In the genomic region with DNA sequence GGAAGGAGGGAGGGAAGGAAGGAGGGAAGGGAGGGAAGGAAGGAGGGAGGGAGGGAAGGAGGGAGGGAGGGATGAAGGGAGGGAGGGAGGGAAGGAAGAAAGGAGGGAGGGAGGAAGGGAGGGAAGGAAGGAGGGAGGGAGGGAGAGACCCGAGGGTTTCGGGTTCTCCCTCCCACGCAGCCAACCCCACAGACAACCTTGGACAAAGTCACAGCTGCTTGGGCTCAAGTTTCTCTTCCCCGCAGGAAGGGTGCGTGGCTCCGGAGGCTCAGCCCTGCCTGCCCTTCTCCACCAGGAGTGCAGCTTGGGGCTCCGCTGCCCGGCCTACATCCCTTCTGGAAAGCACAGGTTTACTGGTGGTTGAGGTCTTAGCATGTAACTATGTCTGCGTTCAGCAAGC, we compare ENCODE assay signal across 1 cellular context.
TF ChIP-seq lines count a peak whose summit lies in the region.

No MANE protein-coding gene starts in this region.

TF ChIP-seq in GM23338, 12 proteins besides CTCF, POLR2A, EP300 and RAD21:
- TF ChIP-seq, protein P1, sequence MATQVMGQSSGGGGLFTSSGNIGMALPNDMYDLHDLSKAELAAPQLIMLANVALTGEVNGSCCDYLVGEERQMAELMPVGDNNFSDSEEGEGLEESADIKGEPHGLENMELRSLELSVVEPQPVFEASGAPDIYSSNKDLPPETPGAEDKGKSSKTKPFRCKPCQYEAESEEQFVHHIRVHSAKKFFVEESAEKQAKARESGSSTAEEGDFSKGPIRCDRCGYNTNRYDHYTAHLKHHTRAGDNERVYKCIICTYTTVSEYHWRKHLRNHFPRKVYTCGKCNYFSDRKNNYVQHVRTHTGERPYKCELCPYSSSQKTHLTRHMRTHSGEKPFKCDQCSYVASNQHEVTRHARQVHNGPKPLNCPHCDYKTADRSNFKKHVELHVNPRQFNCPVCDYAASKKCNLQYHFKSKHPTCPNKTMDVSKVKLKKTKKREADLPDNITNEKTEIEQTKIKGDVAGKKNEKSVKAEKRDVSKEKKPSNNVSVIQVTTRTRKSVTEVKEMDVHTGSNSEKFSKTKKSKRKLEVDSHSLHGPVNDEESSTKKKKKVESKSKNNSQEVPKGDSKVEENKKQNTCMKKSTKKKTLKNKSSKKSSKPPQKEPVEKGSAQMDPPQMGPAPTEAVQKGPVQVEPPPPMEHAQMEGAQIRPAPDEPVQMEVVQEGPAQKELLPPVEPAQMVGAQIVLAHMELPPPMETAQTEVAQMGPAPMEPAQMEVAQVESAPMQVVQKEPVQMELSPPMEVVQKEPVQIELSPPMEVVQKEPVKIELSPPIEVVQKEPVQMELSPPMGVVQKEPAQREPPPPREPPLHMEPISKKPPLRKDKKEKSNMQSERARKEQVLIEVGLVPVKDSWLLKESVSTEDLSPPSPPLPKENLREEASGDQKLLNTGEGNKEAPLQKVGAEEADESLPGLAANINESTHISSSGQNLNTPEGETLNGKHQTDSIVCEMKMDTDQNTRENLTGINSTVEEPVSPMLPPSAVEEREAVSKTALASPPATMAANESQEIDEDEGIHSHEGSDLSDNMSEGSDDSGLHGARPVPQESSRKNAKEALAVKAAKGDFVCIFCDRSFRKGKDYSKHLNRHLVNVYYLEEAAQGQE (IDR thresholded peaks at IDR 0.05; ENCODE audit: unreplicated experiment): no peak
